Comparison of ENCODE assay signal across 8 cellular contexts in the genomic region with DNA sequence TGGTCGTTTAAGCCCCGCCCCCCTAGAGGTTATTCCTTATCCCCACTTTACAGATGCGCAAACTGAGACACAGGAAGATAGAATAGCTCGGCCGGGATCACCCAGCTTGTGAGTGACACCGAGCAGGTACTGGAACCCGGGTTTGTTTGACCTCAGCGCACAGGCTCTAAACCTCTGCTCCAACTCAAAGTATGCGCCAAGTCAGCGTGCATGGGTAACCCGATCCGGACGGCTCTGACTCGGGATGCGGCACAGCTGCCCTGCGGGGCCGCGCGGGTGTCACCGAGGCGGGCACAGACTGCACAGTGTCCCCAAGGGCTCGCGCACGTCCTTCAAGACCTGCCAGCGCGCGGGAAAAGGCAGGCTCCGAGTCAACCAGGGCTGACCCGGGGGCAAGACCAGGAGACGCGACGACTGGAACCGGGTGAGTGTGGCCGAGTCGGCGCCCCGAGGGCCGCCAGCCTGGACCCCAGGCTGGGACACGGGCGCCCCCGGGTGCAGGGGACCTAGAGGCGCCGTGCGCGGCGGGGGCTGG.
DNase-seq lines count a peak whose midpoint lies in the region; ATAC-seq and TF ChIP-seq lines count a peak whose summit lies in the region.

No MANE protein-coding gene starts in this region.

- H3K9me3 ChIP-seq in breast epithelium = no peaks in the 10 kb centered on the region

- no peak for TF ChIP-seq POLR2A in breast epithelium (IDR thresholded peaks at IDR 0.05)

- H3K36me3 Mint-ChIP-seq in neural crest cell (ENCODE audit: low read depth) = no peaks in the 10 kb centered on the region

- intact Hi-C loops in breast epithelium (cut with DNase I; ENCODE audit: low total_unique reads) (no loop called here), posterior vena cava (cut with DNase I) (no loop called here)

- peak overlapping the region; percentile 73 for H3K27ac Mint-ChIP-seq in neural crest cell (ENCODE audit: unreplicated experiment)

- peaks cover 0 to 17% of the 10 kb centered on the region in 2 donors for H3K4me1 ChIP-seq in breast epithelium

- TF ChIP-seq CTCF in breast epithelium (IDR thresholded peaks at IDR 0.05) (no peak), neural crest cell (conservative IDR thresholded peaks at IDR 0.05) (no peak), RWPE1 (conservative IDR thresholded peaks at IDR 0.05; ENCODE audit: low read depth) (no peak)

- no peaks in the 10 kb centered on the region for H3K9me3 Mint-ChIP-seq in neural crest cell

- H3K4me3 ChIP-seq in breast epithelium = peak overlapping the region; percentile 47 to 91 (median 69)

- peaks cover 63% of the 10 kb centered on the region for H3K4me1 Mint-ChIP-seq in neural crest cell

- peak; percentile 31 for DNase-seq in DMS79 treated with DMSO at 0.1 percent for 48 hours (lab: John Stamatoyannopoulos, UW)
- DNase-seq in NCI-H748 treated with DMSO at 0.1 percent for 48 hours (lab: John Stamatoyannopoulos, UW) = peak; percentile 34
- DNase-seq in breast epithelium (ENCODE audit: low spot score in 2 of 2) = no peak
- peak; percentile 36 for DNase-seq in neural crest cell (ENCODE audit: low read depth, low spot score)
- no peak for DNase-seq in posterior vena cava (ENCODE audit: low spot score)
- DNase-seq in RWPE1 (ENCODE audit: low spot score) = no peak
- DNase-seq in middle frontal gyrus (ENCODE audit: extremely low spot score, low spot score) = no peak

- peak overlapping the region; percentile 86 for H3K4me3 Mint-ChIP-seq in neural crest cell

- peaks cover 7 to 16% of the 10 kb centered on the region in 2 donors for H3K27me3 ChIP-seq in breast epithelium

- CTCF ChIA-PET in RWPE1 (lab: Yijun Ruan, JAX) = interaction anchor here (0.6 to 1.5 kb wide), 3 partner anchors 14 to 722 kb away, joined by 4 to 6 read pairs (median 4); a partner anchor contains a TSS

- ATAC-seq in GM21526 (IDR thresholded peaks at IDR 0.05; ENCODE audit: low FRiP score, unreplicated experiment) = no peak

- H3K27me3 Mint-ChIP-seq in neural crest cell (ENCODE audit: low read depth) = no peaks in the 10 kb centered on the region

- no peak overlapping the region for H3K27ac ChIP-seq in breast epithelium
- no peak overlapping the region for H3K27ac ChIP-seq in RWPE1

- H3K36me3 ChIP-seq in breast epithelium = no peaks in the 10 kb centered on the region

- POLR2A ChIA-PET in RWPE1 (lab: Yijun Ruan, JAX; ENCODE audit: low non-redundant PET) = no interaction called here

Comparison
In these comparisons a context has a peak if more than half of its experiments do, and no peak if none do; other contexts are left out.
1. DNase-seq: peak in DMS79 treated with DMSO at 0.1 percent for 48 hours (single experiment), NCI-H748 treated with DMSO at 0.1 percent for 48 hours (single experiment) and neural crest cell (single experiment); none in breast epithelium (0 of 2), posterior vena cava (single experiment), RWPE1 (single experiment) and middle frontal gyrus (single experiment).